13 cellular contexts compared by ENCODE assay signal in the genomic region with DNA sequence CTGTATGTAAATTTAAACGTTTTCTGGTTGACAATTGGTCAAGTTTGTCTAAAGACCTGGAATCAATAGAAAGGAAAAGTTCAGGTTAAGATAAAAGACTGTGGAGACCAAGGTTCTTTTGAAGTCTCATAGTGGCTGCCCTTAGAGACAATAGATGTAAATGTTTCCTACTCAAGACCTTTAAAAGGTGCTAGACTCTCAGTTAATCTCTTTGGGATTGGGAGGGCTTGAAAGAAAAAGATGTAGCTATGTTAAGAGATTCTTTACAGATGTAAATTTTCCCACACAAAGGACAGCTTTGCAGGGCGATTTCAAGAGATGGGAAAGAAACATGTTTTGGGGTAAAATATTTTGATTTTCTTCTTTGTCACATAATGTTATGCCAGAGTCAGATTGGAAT. TPM values are rescaled to one million over a fixed set of nuclear protein-coding genes. Genes with fewer than 3 reads are reported as not detected.
"Had no signal": no experiment of that assay in that cellular context is flagged by ENCODE, and none has a peak within 500 bp of the region (broad histone marks: within the 10 kb centered on the region; RNA-seq: fewer than 3 reads in every experiment).

No MANE protein-coding gene starts in this region.

RNA-seq across cellular contexts. Expression of a gene that starts 30.0 kb away (rescaled TPM):
- total RNA-seq: chondrocyte; dermis microvascular lymphatic vessel endothelial cell; heart left ventricle; left lobe of liver; lower leg skin; mammary epithelial cell; natural killer cell treated with Interleukin-12 subunit alpha and Interleukin-12 subunit beta and Interleukin-15 and Interleukin-18, amount 100 ng/mL, for 72 hours; occipital lobe; pancreas; progenitor cell of endocrine pancreas; right cardiac atrium; thyroid gland; upper lobe of right lung had no signal
- polyA plus RNA-seq: heart left ventricle, mammary epithelial cell, pancreas had no signal
